Comparison of ENCODE assay signal across 36 cellular contexts in the genomic region with DNA sequence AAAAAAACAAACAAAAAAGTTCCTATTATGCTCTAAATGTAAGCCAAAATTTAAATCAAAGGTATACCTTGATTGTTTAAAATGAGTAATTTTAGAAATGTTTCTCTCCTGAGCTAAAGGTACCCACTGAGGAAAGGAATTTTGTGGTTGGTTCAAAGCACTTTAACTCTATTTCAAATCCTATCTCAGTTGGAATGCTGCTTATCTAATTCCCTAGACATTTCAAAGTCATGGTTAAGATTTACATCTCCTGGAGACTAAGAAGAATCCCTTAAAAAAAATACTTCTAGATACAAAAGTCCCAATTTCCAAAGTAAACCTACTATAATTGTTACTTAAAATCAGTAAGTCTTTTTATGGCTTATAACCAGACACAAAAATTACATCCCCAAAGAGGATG.
"Had no signal": no experiment of that assay in that cellular context is flagged by ENCODE, and none has a peak within 500 bp of the region (broad histone marks: within the 10 kb centered on the region; RNA-seq: fewer than 3 reads in every experiment).

No MANE protein-coding gene starts in this region.

- H3K27ac ChIP-seq: adrenal gland, body of pancreas, brain microvascular endothelial cell, breast epithelium, VCaP had no signal

- H3K9me3 Mint-ChIP-seq: activated B cell treated with CpG ODN at 0.5 μM for 24 hours; activated CD4-positive, alpha-beta T cell treated with anti-CD3 and anti-CD28 coated beads, Interleukin-2, amount 10 ng/mL, durations not matched to agents 24 days and 14 days; activated CD8-positive, alpha-beta T cell treated with anti-CD3 and anti-CD28 coated beads for 36 hours; activated naive CD8-positive, alpha-beta T cell treated with anti-CD3 and anti-CD28 coated beads for 36 hours; activated T-helper 1 cell treated with anti-CD3 and anti-CD28 coated beads, Interleukin-12 subunit alpha, Interleukin-12 subunit beta, Interleukin-2, Interleukin-4 antibody, amounts not matched to agents 30 ng/mL and 10 ng/mL and 1 ng/mL, durations not matched to agents 14 hours and 24 hours and 36 hours; T-helper 1 cell treated with Interleukin-12 subunit alpha and Interleukin-12 subunit beta and Interleukin-4 antibody, amounts not matched to agents 30 μg/mL and 1 μg/mL, for 36 hours; T-helper 2 cell treated with Interferon-gamma antibody and Interleukin-4, amounts not matched to agents 5 μg/mL and 100 μg/mL, for 36 hours had no signal

- H3K4me1 ChIP-seq: body of pancreas, breast epithelium had no signal

- H3K9me3 ChIP-seq: adrenal gland, body of pancreas, breast epithelium had no signal

- H3K36me3 Mint-ChIP-seq: activated CD4-positive, alpha-beta memory T cell treated with anti-CD3 and anti-CD28 coated beads for 36 hours; activated naive CD4-positive, alpha-beta T cell treated with anti-CD3 and anti-CD28 coated beads, Interleukin-2, amount 50 U/mL, for 72 hours; activated naive CD8-positive, alpha-beta T cell treated with anti-CD3 and anti-CD28 coated beads for 36 hours had no signal

- H3K4me1 Mint-ChIP-seq: activated B cell treated with CpG ODN at 0.5 μM for 24 hours; activated CD4-positive, alpha-beta T cell treated with anti-CD3 and anti-CD28 coated beads, Interleukin-2, amount 10 ng/mL, durations not matched to agents 24 days and 14 days; activated naive CD8-positive, alpha-beta T cell treated with anti-CD3 and anti-CD28 coated beads for 36 hours; activated T-helper 17 cell treated with anti-CD3 and anti-CD28 coated beads, Interleukin-2, amount 50 U/mL, for 72 hours had no signal

- DNase-seq: activated B cell treated with CpG ODN at 0.5 μM for 24 hours; activated CD4-positive, alpha-beta memory T cell treated with anti-CD3 and anti-CD28 coated beads for 36 hours; activated CD4-positive, alpha-beta T cell treated with anti-CD3 and anti-CD28 coated beads for 4 hours; activated CD4-positive, alpha-beta T cell treated with anti-CD3 and anti-CD28 coated beads, Interleukin-2, amount 10 ng/mL, durations not matched to agents 24 days and 14 days; activated CD4-positive, alpha-beta T cell treated with anti-CD3 and anti-CD28 coated beads, Interleukin-2, amount 50 U/mL, for 1 hour; activated CD4-positive, alpha-beta T cell treated with anti-CD3 and anti-CD28 coated beads, Interleukin-2, amount 50 U/mL, for 4 hours; activated CD4-positive, CD25-positive, alpha-beta regulatory T cell treated with anti-CD3 and anti-CD28 coated beads, Interleukin-2, amount 50 U/mL, for 72 hours; activated CD8-positive, alpha-beta memory T cell treated with anti-CD3 and anti-CD28 coated beads, Interleukin-2, amount 50 U/mL, for 4 hours; activated CD8-positive, alpha-beta T cell treated with anti-CD3 and anti-CD28 coated beads for 36 hours; activated effector memory CD4-positive, alpha-beta T cell treated with anti-CD3 and anti-CD28 coated beads, Interleukin-2, amount 50 U/mL, for 16 hours; activated gamma-delta T cell treated with Interleukin-2 at 50 U/mL for 16 hours; activated naive CD4-positive, alpha-beta T cell; activated naive CD4-positive, alpha-beta T cell treated with anti-CD3 and anti-CD28 coated beads for 36 hours; activated naive CD4-positive, alpha-beta T cell treated with anti-CD3 and anti-CD28 coated beads, Interleukin-2, amount 50 U/mL, for 16 hours; activated naive CD8-positive, alpha-beta T cell treated with anti-CD3 and anti-CD28 coated beads for 36 hours; activated T-cell treated with anti-CD3 and anti-CD28 coated beads for 4 hours; activated T-cell treated with anti-CD3 and anti-CD28 coated beads, Interleukin-2, amount 50 U/mL, for 1 hour; activated T-cell treated with anti-CD3 and anti-CD28 coated beads, Interleukin-2, amount 50 U/mL, for 4 hours; activated T-cell treated with anti-CD3 and anti-CD28 coated beads, Interleukin-2, amount 50 U/mL, for 72 hours; adrenal gland; amniotic stem cell; aorta; body of pancreas; brain microvascular endothelial cell; central memory CD4-positive, alpha-beta T cell; T-helper 2 cell; T-helper 9 cell had no signal

- H3K27ac Mint-ChIP-seq: activated B cell treated with CpG ODN at 0.5 μM for 24 hours; activated CD4-positive, alpha-beta memory T cell treated with anti-CD3 and anti-CD28 coated beads for 36 hours; activated CD4-positive, alpha-beta T cell treated with anti-CD3 and anti-CD28 coated beads, Interleukin-2, amount 10 ng/mL, durations not matched to agents 24 days and 14 days; activated CD8-positive, alpha-beta T cell treated with anti-CD3 and anti-CD28 coated beads for 36 hours; activated naive CD4-positive, alpha-beta T cell treated with anti-CD3 and anti-CD28 coated beads for 36 hours; activated naive CD4-positive, alpha-beta T cell treated with anti-CD3 and anti-CD28 coated beads, Interleukin-2, amount 50 U/mL, for 72 hours; activated naive CD8-positive, alpha-beta T cell treated with anti-CD3 and anti-CD28 coated beads for 36 hours; activated T-cell treated with anti-CD3 and anti-CD28 coated beads, Interleukin-2, amount 50 U/mL, for 72 hours; activated T-helper 1 cell treated with anti-CD3 and anti-CD28 coated beads, Interleukin-12 subunit alpha, Interleukin-12 subunit beta, Interleukin-2, Interleukin-4 antibody, amounts not matched to agents 30 ng/mL and 10 ng/mL and 1 ng/mL, durations not matched to agents 14 hours and 24 hours and 36 hours; activated T-helper 17 cell treated with anti-CD3 and anti-CD28 coated beads, Interleukin-2, amount 50 U/mL, for 72 hours; T-helper 1 cell treated with Interleukin-12 subunit alpha and Interleukin-12 subunit beta and Interleukin-4 antibody, amounts not matched to agents 30 μg/mL and 1 μg/mL, for 36 hours; T-helper 2 cell treated with Interferon-gamma antibody and Interleukin-4, amounts not matched to agents 5 μg/mL and 100 μg/mL, for 36 hours had no signal

- H3K36me3 ChIP-seq: adrenal gland, brain microvascular endothelial cell, breast epithelium had no signal

- H3K4me3 Mint-ChIP-seq: activated B cell treated with CpG ODN at 0.5 μM for 24 hours; activated CD4-positive, alpha-beta memory T cell treated with anti-CD3 and anti-CD28 coated beads for 36 hours; activated CD4-positive, alpha-beta T cell treated with anti-CD3 and anti-CD28 coated beads, Interleukin-2, amount 10 ng/mL, durations not matched to agents 24 days and 14 days; activated CD8-positive, alpha-beta T cell treated with anti-CD3 and anti-CD28 coated beads for 36 hours; activated naive CD4-positive, alpha-beta T cell treated with anti-CD3 and anti-CD28 coated beads for 36 hours; activated naive CD8-positive, alpha-beta T cell treated with anti-CD3 and anti-CD28 coated beads for 36 hours; activated T-cell treated with anti-CD3 and anti-CD28 coated beads, Interleukin-2, amount 50 U/mL, for 4 hours; activated T-cell treated with anti-CD3 and anti-CD28 coated beads, Interleukin-2, amount 50 U/mL, for 72 hours; activated T-helper 1 cell treated with anti-CD3 and anti-CD28 coated beads, Interleukin-12 subunit alpha, Interleukin-12 subunit beta, Interleukin-2, Interleukin-4 antibody, amounts not matched to agents 30 ng/mL and 10 ng/mL and 1 ng/mL, durations not matched to agents 14 hours and 24 hours and 36 hours; activated T-helper 17 cell treated with anti-CD3 and anti-CD28 coated beads, Interleukin-2, amount 50 U/mL, for 72 hours; T-helper 1 cell treated with Interleukin-12 subunit alpha and Interleukin-12 subunit beta and Interleukin-4 antibody, amounts not matched to agents 30 μg/mL and 1 μg/mL, for 36 hours; T-helper 2 cell treated with Interferon-gamma antibody and Interleukin-4, amounts not matched to agents 5 μg/mL and 100 μg/mL, for 36 hours had no signal

- H3K27me3 Mint-ChIP-seq: activated B cell treated with CpG ODN at 0.5 μM for 24 hours had no signal

- H3K27me3 ChIP-seq: adrenal gland, body of pancreas, brain microvascular endothelial cell, breast epithelium had no signal

- ATAC-seq: activated CD8-positive, alpha-beta T cell treated with anti-CD3 and anti-CD28 coated beads for 36 hours; activated naive CD4-positive, alpha-beta T cell treated with anti-CD3 and anti-CD28 coated beads, Interleukin-2, amount 50 U/mL, for 72 hours; activated T-cell treated with anti-CD3 and anti-CD28 coated beads, Interleukin-2, amount 50 U/mL, for 4 hours; activated T-cell treated with anti-CD3 and anti-CD28 coated beads, Interleukin-2, amount 50 U/mL, for 72 hours; activated T-helper 17 cell treated with anti-CD3 and anti-CD28 coated beads, Interleukin-2, amount 50 U/mL, for 72 hours; body of pancreas had no signal

- FAIRE-seq: astrocyte, TTC549 had no signal

- H3K4me3 ChIP-seq: adrenal gland, body of pancreas, breast epithelium had no signal
